1 cellular context compared by ENCODE assay signal in genomic region chr9:97368964-97369363, GRCh38.
TF ChIP-seq lines count a peak whose summit lies in the region.

No MANE protein-coding gene starts in this region.

TF ChIP-seq in SK-N-SH, 30 proteins besides CTCF, POLR2A, EP300 and RAD21 (continued from another document):
- TF ChIP-seq PBX3 (IDR thresholded peaks at IDR 0.05) = no peak
- TF ChIP-seq MEF2A (IDR thresholded peaks at IDR 0.05; ENCODE audit: borderline replicate concordance, low read depth) = no peak
- no peak for TF ChIP-seq CHD2 (IDR thresholded peaks at IDR 0.05; ENCODE audit: low read length, partially characterized antibody)
- no peak for TF ChIP-seq POLR2AphosphoS5 (IDR thresholded peaks at IDR 0.05; ENCODE audit: low read depth, low read length)
- no peak for TF ChIP-seq GABPA (IDR thresholded peaks at IDR 0.05; ENCODE audit: low read depth)
- no peak for TF ChIP-seq SMC3 (IDR thresholded peaks at IDR 0.05; ENCODE audit: low read depth, low read length)
- no peak for TF ChIP-seq NFIC (IDR thresholded peaks at IDR 0.05; ENCODE audit: borderline replicate concordance)
- TF ChIP-seq USF2 (IDR thresholded peaks at IDR 0.05; ENCODE audit: borderline replicate concordance, low read depth, low read length) = no peak
- TF ChIP-seq RFX5 (IDR thresholded peaks at IDR 0.05; ENCODE audit: low read length) = no peak
- no peak for TF ChIP-seq JUND (IDR thresholded peaks at IDR 0.05)
- TF ChIP-seq MXI1 (IDR thresholded peaks at IDR 0.05; ENCODE audit: low read depth, low read length) = no peak
- TF ChIP-seq SIN3A (IDR thresholded peaks at IDR 0.05; ENCODE audit: borderline replicate concordance, low read depth, low read length) = no peak
